In the genomic region with DNA sequence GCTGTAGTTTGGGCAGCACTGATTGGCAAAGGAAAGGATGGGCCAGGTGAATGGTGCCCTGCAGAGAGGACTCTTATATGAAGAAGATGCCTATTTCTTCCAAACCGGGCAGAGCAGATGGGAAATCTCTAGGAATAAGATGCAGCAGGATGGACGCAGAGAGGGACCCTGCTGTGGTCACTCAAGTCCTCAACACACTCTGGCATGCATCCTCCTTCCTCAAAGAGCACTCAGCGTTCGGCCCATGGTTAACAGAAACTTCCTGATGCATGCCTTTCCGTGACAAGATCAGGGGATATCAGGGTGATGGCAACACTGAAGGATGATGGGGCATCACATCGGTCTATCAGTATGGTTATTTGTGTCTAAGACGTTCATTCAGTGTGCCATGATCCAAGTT, we compare ENCODE assay signal across 24 cellular contexts.
"Had no signal": no experiment of that assay in that cellular context is flagged by ENCODE, and none has a peak within 500 bp of the region (broad histone marks: within the 10 kb centered on the region; RNA-seq: fewer than 3 reads in every experiment).

No MANE protein-coding gene starts in this region.

- H3K4me1 Mint-ChIP-seq: naive thymus-derived CD8-positive, alpha-beta T cell; stimulated activated naive B cell treated with anti-CD40 and anti-IgM and Interleukin-4, amounts not matched to agents 10 μg/mL and 1 μg/mL and 100 μg/mL, for 72 hours had no signal

- H2AFZ ChIP-seq: parathyroid adenoma had no signal

- H3K4me3 Mint-ChIP-seq: naive thymus-derived CD8-positive, alpha-beta T cell; nephron; stimulated activated naive B cell treated with anti-CD40 and anti-IgM and Interleukin-4, amounts not matched to agents 10 μg/mL and 1 μg/mL and 100 μg/mL, for 72 hours; stimulated activated naive CD8-positive, alpha-beta T cell treated with anti-CD3 and anti-CD28 coated beads, Interleukin-15, Interleukin-2, amounts not matched to agents 100 ng/mL and 50 ng/mL, for 24 hours; type B pancreatic cell had no signal

- H3K4me3 ChIP-seq: left lung, lower lobe of right lung, psoas muscle, sigmoid colon, spleen, suprapubic skin, tibial nerve, uterus had no signal

- H3K36me3 Mint-ChIP-seq: naive thymus-derived CD8-positive, alpha-beta T cell; stimulated activated naive B cell treated with anti-CD40 and anti-IgM and Interleukin-4, amounts not matched to agents 10 μg/mL and 1 μg/mL and 100 μg/mL, for 72 hours; type B pancreatic cell had no signal

- H3K27ac ChIP-seq: left lung, lower lobe of right lung, parathyroid adenoma, psoas muscle, sigmoid colon, spleen, suprapubic skin, tibial nerve, uterus had no signal

- H3K9me3 Mint-ChIP-seq: naive thymus-derived CD8-positive, alpha-beta T cell; nephron; stimulated activated naive B cell treated with anti-CD40 and anti-IgM and Interleukin-4, amounts not matched to agents 10 μg/mL and 1 μg/mL and 100 μg/mL, for 72 hours; stimulated activated naive CD8-positive, alpha-beta T cell treated with anti-CD3 and anti-CD28 coated beads, Interleukin-15, Interleukin-2, amounts not matched to agents 100 ng/mL and 50 ng/mL, for 24 hours; type B pancreatic cell had no signal

- H3K9me3 ChIP-seq: left lung, lower lobe of right lung, psoas muscle, sigmoid colon, spleen, suprapubic skin, tibial nerve, uterus had no signal

- H3K36me3 ChIP-seq: left lung, lower lobe of right lung, sigmoid colon, spleen, suprapubic skin, tibial nerve, uterus had no signal

- H3K27ac Mint-ChIP-seq: naive thymus-derived CD8-positive, alpha-beta T cell; nephron; stimulated activated naive B cell treated with anti-CD40 and anti-IgM and Interleukin-4, amounts not matched to agents 10 μg/mL and 1 μg/mL and 100 μg/mL, for 72 hours; stimulated activated naive CD8-positive, alpha-beta T cell treated with anti-CD3 and anti-CD28 coated beads, Interleukin-15, Interleukin-2, amounts not matched to agents 100 ng/mL and 50 ng/mL, for 24 hours; type B pancreatic cell had no signal

- H3K4me1 ChIP-seq: left lung, lower lobe of right lung, parathyroid adenoma, psoas muscle, spleen, uterus had no signal

- DNase-seq: hippocampal formation; kidney glomerular epithelial cell; left cardiac atrium; left lung; lower lobe of right lung; mammary epithelial cell; mesenchymal stem cell; naive thymus-derived CD8-positive, alpha-beta T cell; psoas muscle; sigmoid colon; small intestine; spleen; stimulated activated CD4-positive, alpha-beta T cell treated with anti-CD3 and anti-CD28 coated beads, Interleukin-2, amount 100 ng/mL, for 48 hours; stimulated activated CD4-positive, alpha-beta T cell treated with anti-CD3 and anti-CD28 coated beads, Interleukin-4, amount 100 ng/mL, for 4 hours; stimulated activated CD8-positive, alpha-beta memory T cell treated with anti-CD3 and anti-CD28 coated beads, Interleukin-4, amount 100 ng/mL, for 48 hours; stimulated activated naive B cell treated with anti-CD40 and anti-IgM and Interleukin-4, amounts not matched to agents 10 μg/mL and 1 μg/mL and 100 μg/mL, for 72 hours; uterus had no signal

- ATAC-seq: left cardiac atrium; left lung; lower lobe of right lung; naive thymus-derived CD8-positive, alpha-beta T cell; psoas muscle; stimulated activated naive B cell treated with anti-CD40 and anti-IgM and Interleukin-4, amounts not matched to agents 10 μg/mL and 1 μg/mL and 100 μg/mL, for 72 hours had no signal

- FAIRE-seq: keratinocyte, small intestine had no signal

- H3K79me2 ChIP-seq: parathyroid adenoma had no signal

- H3K27me3 ChIP-seq: left lung, suprapubic skin, tibial nerve, uterus had no signal
